ENCODE assay signal across 9 cellular contexts in the genomic region with DNA sequence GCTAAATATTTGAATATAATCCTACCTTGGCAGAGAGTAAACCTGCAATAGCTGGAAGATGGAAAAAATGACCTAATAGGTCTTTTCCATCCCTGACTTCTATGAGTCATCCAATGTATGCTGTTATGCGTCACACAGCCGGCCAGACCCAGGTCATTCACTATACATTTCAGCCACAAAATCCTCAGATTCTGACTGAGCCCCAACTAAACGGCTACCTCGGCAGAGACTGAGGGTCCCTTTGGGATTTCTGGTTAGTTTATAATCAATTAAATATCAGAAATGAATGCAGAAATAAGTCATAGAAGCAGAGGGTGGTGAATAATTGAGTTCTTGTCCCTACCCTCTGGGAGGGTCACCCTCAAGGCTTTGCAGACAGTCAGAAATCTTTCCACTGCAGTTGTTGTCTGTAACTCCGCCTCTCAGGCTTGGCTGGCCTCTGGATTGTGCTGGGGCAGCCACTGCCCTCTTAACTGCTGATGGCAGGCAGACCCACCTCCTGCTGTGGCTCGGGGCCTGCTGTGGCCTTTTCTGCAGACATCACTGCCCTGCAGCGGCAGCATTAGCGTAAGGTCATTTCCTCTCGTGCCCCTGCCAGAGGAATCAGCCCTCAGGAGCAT.
DNase-seq lines count a peak whose midpoint lies in the region; TF ChIP-seq lines count a peak whose summit lies in the region.
"Had no signal": no experiment of that assay in that cellular context is flagged by ENCODE, and none has a peak within 500 bp of the region (broad histone marks: within the 10 kb centered on the region; RNA-seq: fewer than 3 reads in every experiment).

No MANE protein-coding gene starts in this region.

- no peak overlapping the region for H3K4me3 Mint-ChIP-seq in nephron
- H3K4me3 Mint-ChIP-seq: dendritic cell treated with granulocyte-macrophage colony-stimulating factor and Interleukin-4, amounts not matched to agents 40 ng/mL and 50 ng/mL, for 4 days had no signal

- peaks cover 41% of the 10 kb centered on the region for H3K4me1 Mint-ChIP-seq in nephron

- no peaks in the 10 kb centered on the region for H3K27me3 Mint-ChIP-seq in nephron (ENCODE audit: low read depth)
- H3K27me3 Mint-ChIP-seq: dendritic cell treated with granulocyte-macrophage colony-stimulating factor and Interleukin-4, amounts not matched to agents 40 ng/mL and 50 ng/mL, for 4 days had no signal

- TF ChIP-seq CTCF in choroid plexus epithelial cell (conservative IDR thresholded peaks at IDR 0.05; ENCODE audit: low read depth, low read length) (no peak), nephron (IDR thresholded peaks at IDR 0.05; ENCODE audit: unreplicated experiment in 3 of 3) (no peak)

- H3K36me3 Mint-ChIP-seq in nephron (ENCODE audit: low read depth) = peaks cover 4% of the 10 kb centered on the region

- peak; percentile 9 for DNase-seq in GM03348 (ENCODE audit: low spot score)
- peak; percentile 9 for DNase-seq in LoVo (ENCODE audit: low spot score)
- peak; percentile 85 for DNase-seq in choroid plexus epithelial cell (ENCODE audit: low read depth)
- DNase-seq in activated CD8-positive, alpha-beta memory T cell treated with anti-CD3 and anti-CD28 coated beads for 24 hours = no peak
- DNase-seq in NCI-H1694 treated with DMSO at 0.1 percent for 48 hours (lab: John Stamatoyannopoulos, UW) = no peak
- DNase-seq in NCI-H2107 (lab: John Stamatoyannopoulos, UW) = no peak
- DNase-seq in hippocampal formation (lab: John Stamatoyannopoulos, UW) = no peak

- H3K27ac Mint-ChIP-seq in nephron = peak overlapping the region; percentile 49 to 86 (median 66)
- H3K27ac Mint-ChIP-seq: dendritic cell treated with granulocyte-macrophage colony-stimulating factor and Interleukin-4, amounts not matched to agents 40 ng/mL and 50 ng/mL, for 4 days had no signal

- no peak overlapping the region for H3K4me3 ChIP-seq in choroid plexus epithelial cell (ENCODE audit: low read depth, low read length)

- peaks cover 17% of the 10 kb centered on the region for H3K9me3 Mint-ChIP-seq in nephron
- H3K9me3 Mint-ChIP-seq: dendritic cell treated with granulocyte-macrophage colony-stimulating factor and Interleukin-4, amounts not matched to agents 40 ng/mL and 50 ng/mL, for 4 days had no signal

Comparison
In these comparisons a context has a peak if more than half of its experiments do, and no peak if none do; other contexts are left out.
1. DNase-seq: peak in GM03348 (single experiment), LoVo (single experiment) and choroid plexus epithelial cell (single experiment); none in activated CD8-positive, alpha-beta memory T cell treated with anti-CD3 and anti-CD28 coated beads for 24 hours (single experiment), NCI-H1694 treated with DMSO at 0.1 percent for 48 hours (single experiment), NCI-H2107 (single experiment) and hippocampal formation (0 of 2).